Comparison of ENCODE assay signal across 18 cellular contexts in genomic region chr20:62485062-62485700, GRCh38. TPM values are rescaled to one million over a fixed set of nuclear protein-coding genes. Genes with fewer than 3 reads are reported as not detected.
A peak's percentile ranks its signal among the peaks of the same experiment; 100 is the strongest.
DNase-seq lines count a peak whose midpoint lies in the region; ATAC-seq and TF ChIP-seq lines count a peak whose summit lies in the region.
"Had no signal": no experiment of that assay in that cellular context is flagged by ENCODE, and none has a peak within 500 bp of the region (broad histone marks: within the 10 kb centered on the region; RNA-seq: fewer than 3 reads in every experiment).

No MANE protein-coding gene starts in this region.

- DNase-seq in GM03348 (ENCODE audit: low spot score) (peak; percentile 42), amniotic epithelial cell (ENCODE audit: low read depth) (peak; percentile 91), iris pigment epithelial cell (ENCODE audit: low read depth) (peak; percentile 16), psoas muscle (no peak), 8988T (no peak), Ammon's horn (ENCODE audit: low spot score) (no peak)
- DNase-seq: activated naive CD8-positive, alpha-beta T cell treated with anti-CD3 and anti-CD28 coated beads for 36 hours; glutamatergic neuron; NCI-H2081 treated with DMSO at 0.1 percent for 48 hours; T-helper 9 cell had no signal

- H3K4me3 ChIP-seq in psoas muscle: no peak overlapping the region
- H3K4me3 ChIP-seq: PC-9, upper lobe of left lung had no signal

- no peaks in the 10 kb centered on the region for H3K9me3 ChIP-seq in psoas muscle
- H3K9me3 ChIP-seq: upper lobe of left lung had no signal

- H3K4me1 ChIP-seq in psoas muscle: no peaks in the 10 kb centered on the region

- ATAC-seq in psoas muscle (peak; percentile 24 to 47 (median 34)), GM19463 (IDR thresholded peaks at IDR 0.05; ENCODE audit: unreplicated experiment) (no peak), GM21526 (IDR thresholded peaks at IDR 0.05; ENCODE audit: low FRiP score, unreplicated experiment) (no peak)

- H3K27me3 ChIP-seq in psoas muscle (ENCODE audit: insufficient read depth in 3 of 3, low read length in 2 of 3): peaks cover 0 to 53% (median 6%) of the 10 kb centered on the region in 3 donors

- no peak overlapping the region for H3K27ac ChIP-seq in psoas muscle
- H3K27ac ChIP-seq: C4-2B, PC-9, upper lobe of left lung had no signal

- no peaks in the 10 kb centered on the region for H3K36me3 ChIP-seq in psoas muscle (ENCODE audit: insufficient read depth in 1 of 2, low read depth in 1 of 2)
- H3K36me3 ChIP-seq: upper lobe of left lung had no signal

- intact Hi-C loops in psoas muscle (cut with DNase I): no loop called here

- TF ChIP-seq CTCF in psoas muscle (IDR thresholded peaks at IDR 0.05): no peak

- 12 to 29% (median 17%) methylated on average over 20 to 21 of the region's 21 CpGs for WGBS in psoas muscle, 3 donors

RNA-seq across cellular contexts. Expression of gene GATA5, which starts 9.4 kb away (rescaled TPM):
- total RNA-seq in psoas muscle: under 1 TPM in 2 of 4 donors, not detected in 2; 0.13 to 0.14 TPM
- polyA plus RNA-seq in psoas muscle: under 1 TPM in 2 of 3 donors, not detected in 1; 0.01 to 0.03 TPM
- total RNA-seq: activated naive CD8-positive, alpha-beta T cell treated with anti-CD3 and anti-CD28 coated beads for 36 hours; dermis microvascular lymphatic vessel endothelial cell; mononuclear cell had no signal

RNA-seq across cellular contexts. Expression of gene RBBP8NL, which starts 57.8 kb away (rescaled TPM):
- total RNA-seq in psoas muscle: not detected
- polyA plus RNA-seq in psoas muscle: under 1 TPM in 2 of 3 donors, not detected in 1; 0.03 to 0.08 TPM
- total RNA-seq: activated naive CD8-positive, alpha-beta T cell treated with anti-CD3 and anti-CD28 coated beads for 36 hours; dermis microvascular lymphatic vessel endothelial cell; mononuclear cell; skeletal muscle tissue had no signal

Comparison
In these comparisons a context has a peak if more than half of its experiments do, and no peak if none do; other contexts are left out.
1. DNase-seq: peak in GM03348 (single experiment), amniotic epithelial cell (single experiment) and iris pigment epithelial cell (single experiment); none in psoas muscle (0 of 2), 8988T (single experiment) and Ammon's horn (single experiment).
2. ATAC-seq: peak in psoas muscle (4 of 4); none in GM19463 (single experiment) and GM21526 (single experiment).